28 cellular contexts compared by ENCODE assay signal in the genomic region with DNA sequence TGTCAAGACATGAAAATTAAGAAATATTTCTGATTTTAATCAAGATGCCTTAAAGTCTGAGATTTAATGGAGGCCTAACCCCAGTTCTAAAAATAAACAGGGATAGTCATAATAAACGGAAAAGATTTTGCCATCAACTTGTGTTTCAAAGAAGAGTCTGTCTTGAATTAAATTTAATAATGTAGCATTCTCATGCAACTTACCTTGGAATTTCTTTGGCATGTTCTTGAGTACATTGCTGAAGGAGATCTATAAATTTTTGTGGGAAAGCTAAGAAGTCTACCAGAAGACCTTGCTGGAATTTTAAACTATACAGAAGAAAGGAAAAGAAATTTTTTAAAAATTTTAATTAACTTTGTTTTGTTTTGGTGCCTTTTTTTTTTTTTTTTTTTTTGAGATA.
"Had no signal": no experiment of that assay in that cellular context is flagged by ENCODE, and none has a peak within 500 bp of the region (broad histone marks: within the 10 kb centered on the region; RNA-seq: fewer than 3 reads in every experiment).

No MANE protein-coding gene starts in this region.

- ATAC-seq: activated CD8-positive, alpha-beta T cell treated with anti-CD3 and anti-CD28 coated beads for 36 hours; activated T-cell treated with anti-CD3 and anti-CD28 coated beads, Interleukin-2, amount 50 U/mL, for 72 hours; T-helper 17 cell had no signal

- H3K4me3 ChIP-seq: adrenal gland, Peyer's patch, SJSA1 had no signal

- DNase-seq: activated B cell treated with CpG ODN at 0.5 μM for 24 hours; activated CD4-positive, alpha-beta T cell treated with anti-CD3 and anti-CD28 coated beads for 1 hour; activated CD8-positive, alpha-beta memory T cell treated with anti-CD3 and anti-CD28 coated beads, Interleukin-2, amount 50 U/mL, for 4 hours; activated CD8-positive, alpha-beta T cell treated with anti-CD3 and anti-CD28 coated beads for 36 hours; activated gamma-delta T cell treated with Interleukin-2 at 50 U/mL for 16 hours; activated naive CD4-positive, alpha-beta T cell treated with anti-CD3 and anti-CD28 coated beads, Interleukin-2, amount 10 ng/mL, durations not matched to agents 7 days and 5 days; activated naive CD8-positive, alpha-beta T cell treated with anti-CD3 and anti-CD28 coated beads for 36 hours; activated T-cell treated with anti-CD3 and anti-CD28 coated beads, Interleukin-2, amount 50 U/mL, for 72 hours; adrenal gland; anterior cingulate cortex; cerebellar nuclear complex; NCI-H1048; NCI-H146; NCI-H1930; NCI-H2171; NCI-H2227 treated with DMSO at 0.1 percent for 48 hours; NCI-H510A; NCI-H526 treated with DMSO at 0.1 percent for 48 hours; NK-92 treated with Interleukin-12 subunit alpha and Interleukin-12 subunit beta, amount 100 ng/mL, for 24 hours; OCI-M1; Peyer's patch; SHP77; T-helper 17 cell; T1000 had no signal

- H3K27me3 ChIP-seq: adrenal gland, Peyer's patch, SJSA1 had no signal

- H3K4me1 ChIP-seq: adrenal gland, Peyer's patch, SJSA1 had no signal

- FAIRE-seq: colon, TTC549 had no signal

- H3K27ac ChIP-seq: adrenal gland, Peyer's patch, RWPE1, SJSA1 had no signal

- H3K36me3 ChIP-seq: adrenal gland, Peyer's patch had no signal

- H3K9me3 ChIP-seq: adrenal gland, Peyer's patch, SJSA1 had no signal
